In the genomic region with DNA sequence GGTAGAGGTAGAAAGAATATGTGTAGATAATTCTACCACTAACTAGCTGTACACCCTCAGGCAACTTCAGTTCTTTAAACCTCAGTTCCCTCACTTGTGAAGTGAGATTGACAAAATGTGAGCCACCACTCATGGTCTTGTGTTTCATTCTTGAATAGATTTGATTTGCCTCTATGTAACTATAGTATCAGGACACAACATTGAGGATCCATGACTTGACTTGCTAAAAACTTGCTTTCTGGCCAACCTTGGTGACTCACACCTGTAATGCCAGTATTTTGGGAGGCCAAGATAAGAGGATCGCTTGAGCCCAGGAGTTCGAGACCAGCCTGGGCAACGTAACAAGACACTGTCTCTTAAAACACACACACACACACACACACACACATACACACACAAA, we compare ENCODE assay signal across 21 cellular contexts.
DNase-seq lines count a peak whose midpoint lies in the region; ATAC-seq, FAIRE-seq and TF ChIP-seq lines count a peak whose summit lies in the region.
"Had no signal": no experiment of that assay in that cellular context is flagged by ENCODE, and none has a peak within 500 bp of the region (broad histone marks: within the 10 kb centered on the region; RNA-seq: fewer than 3 reads in every experiment).

No MANE protein-coding gene starts in this region.

- H3K27ac ChIP-seq in transverse colon (peak overlapping the region; percentile 66 to 84 (median 80)), left lung (no peak overlapping the region)
- H3K27ac ChIP-seq: VCaP had no signal

- H3K9me3 ChIP-seq in MG63 (no peaks in the 10 kb centered on the region), transverse colon (no peaks in the 10 kb centered on the region), left lung (no peaks in the 10 kb centered on the region)

- intact Hi-C loops in transverse colon (cut with DNase I; ENCODE audit: low total_unique reads), result no loop called here
- intact Hi-C loops in left lung (cut with DNase I), result no loop called here

- ATAC-seq in left lung (no peak), GM21723 (IDR thresholded peaks at IDR 0.05; ENCODE audit: unreplicated experiment) (no peak)
- ATAC-seq: activated CD8-positive, alpha-beta T cell treated with anti-CD3 and anti-CD28 coated beads, Interleukin-2, amount 10 ng/mL, durations not matched to agents 7 days and 5 days; activated T-helper 17 cell treated with anti-CD3 and anti-CD28 coated beads, Interleukin-2, amount 50 U/mL, for 72 hours; sciatic nerve; SK-N-SH treated with all-trans-retinoic acid at 6 μM for 48 hours had no signal

- H3K4me1 ChIP-seq in transverse colon (peaks cover 0 to 18% (median 4%) of the 10 kb centered on the region in 4 donors), left lung (no peaks in the 10 kb centered on the region)

- TF ChIP-seq POLR2A in transverse colon (IDR thresholded peaks at IDR 0.05), result no peak

- H3K4me3 ChIP-seq in MG63, result no peak overlapping the region
- no peak overlapping the region for H3K4me3 ChIP-seq in bronchial epithelial cell (ENCODE audit: low read depth, low read length)
- H3K4me3 ChIP-seq in transverse colon, result peak overlapping the region in 3 of 4 donors; percentile 7 to 24 (median 20)
- H3K4me3 ChIP-seq in left lung, result no peak overlapping the region

- DNase-seq in MG63 (peak; percentile 30), bronchial epithelial cell (ENCODE audit: low read depth) (peak; percentile 70), iris pigment epithelial cell (ENCODE audit: low read depth) (peak; percentile 26), transverse colon (no peak), left lung (no peak)
- DNase-seq in activated CD4-positive, alpha-beta T cell treated with anti-CD3 and anti-CD28 coated beads for 1 hour, result no peak
- DNase-seq: activated CD8-positive, alpha-beta T cell treated with anti-CD3 and anti-CD28 coated beads, Interleukin-2, amount 10 ng/mL, durations not matched to agents 7 days and 5 days; C1 segment of cervical spinal cord; dermis blood vessel endothelial cell; DMS53; KBM-7; NCI-H1694; NCI-H446 treated with DMSO at 0.1 percent for 48 hours; stimulated activated CD4-positive, alpha-beta T cell treated with anti-CD3 and anti-CD28 coated beads, Interleukin-2, amount 100 ng/mL, for 48 hours had no signal

- TF ChIP-seq CTCF in bronchial epithelial cell (IDR thresholded peaks at IDR 0.05; ENCODE audit: insufficient read depth, low read length, severe bottlenecking) (no peak), transverse colon (IDR thresholded peaks at IDR 0.05) (no peak), left lung (IDR thresholded peaks at IDR 0.05) (no peak)

- H3K36me3 ChIP-seq in MG63, result no peaks in the 10 kb centered on the region
- H3K36me3 ChIP-seq in bronchial epithelial cell (ENCODE audit: control insufficient read depth, insufficient read depth, low read length), result no peaks in the 10 kb centered on the region
- no peaks in the 10 kb centered on the region for H3K36me3 ChIP-seq in transverse colon
- peaks cover 0 to 31% of the 10 kb centered on the region in 2 donors for H3K36me3 ChIP-seq in left lung

- no peak for TF ChIP-seq EP300 in transverse colon (IDR thresholded peaks at IDR 0.05; ENCODE audit: low read depth)

- no peak for FAIRE-seq in bronchial epithelial cell (lab: Jason Lieb, UNC)
- FAIRE-seq: H1, urothelium cell line had no signal

- in situ Hi-C loops in transverse colon (cut with MboI; ENCODE audit: low pct_ligation_motif_present in 1 of 4, low pct_unique_long_range_greater_than_20kb in 1 of 4, low sequenced_read_pairs in 3 of 4), result no loop called here

- WGBS in transverse colon (ENCODE audit: low coverage in 1 of 2), 2 donors, result 80 to 96% methylated on average over 1 to 3 of the region's 3 CpGs

- H3K27me3 ChIP-seq in MG63 (no peaks in the 10 kb centered on the region), bronchial epithelial cell (ENCODE audit: control insufficient read depth, insufficient read depth, low read length) (no peaks in the 10 kb centered on the region), transverse colon (no peaks in the 10 kb centered on the region), left lung (no peaks in the 10 kb centered on the region)

Comparison
In these comparisons a context has a peak if more than half of its experiments do, and no peak if none do; other contexts are left out.
1. DNase-seq: peak in MG63 (single experiment), bronchial epithelial cell (single experiment) and iris pigment epithelial cell (single experiment); none in transverse colon (single experiment), activated CD4-positive, alpha-beta T cell treated with anti-CD3 and anti-CD28 coated beads for 1 hour (single experiment) and left lung (0 of 2).
2. H3K4me3 ChIP-seq: peak in transverse colon (3 of 4); none in MG63 (single experiment), bronchial epithelial cell (single experiment) and left lung (0 of 2).
3. H3K27ac ChIP-seq: peak in transverse colon (4 of 4); none in left lung (0 of 2).